ENCODE assay signal across 1 cellular context in genomic region chr17:63854709-63855108, GRCh38.
TF ChIP-seq lines count a peak whose summit lies in the region.

No MANE protein-coding gene starts in this region.

TF ChIP-seq in HepG2, 621 proteins besides CTCF, POLR2A, EP300 and RAD21 (continued from another document and continues in another):
- TF ChIP-seq ZNF605 (CRISPR knock-in tag; IDR thresholded peaks at IDR 0.05) (no peak), ZNF318 (CRISPR knock-in tag; IDR thresholded peaks at IDR 0.05) (no peak), NR2C2 (CRISPR knock-in tag; IDR thresholded peaks at IDR 0.05; ENCODE audit: borderline replicate concordance) (no peak), ZBTB49 (CRISPR knock-in tag; IDR thresholded peaks at IDR 0.05; ENCODE audit: borderline replicate concordance) (no peak), POLR2AphosphoS2 (IDR thresholded peaks at IDR 0.05; ENCODE audit: low read depth, low read length) (no peak), ZNF567 (CRISPR knock-in tag; IDR thresholded peaks at IDR 0.05; ENCODE audit: borderline replicate concordance) (no peak), ZNF646 (CRISPR knock-in tag; IDR thresholded peaks at IDR 0.05) (no peak), MTERF4 (CRISPR knock-in tag; IDR thresholded peaks at IDR 0.05) (no peak), SOX13 (IDR thresholded peaks at IDR 0.05) (no peak), SOX13 (CRISPR knock-in tag; conservative IDR thresholded peaks at IDR 0.05 in 1 of 2, IDR thresholded peaks at IDR 0.05 in 1 of 2) (0 out of 4 replicates have a peak, but pooled peaks of 1 of the 2 experiments have one; percentile 34), JUND (CRISPR knock-in tag; IDR thresholded peaks at IDR 0.05) (no peak), GTF2F1 (IDR thresholded peaks at IDR 0.05; ENCODE audit: low read length) (no peak), FOXK1 (CRISPR knock-in tag; IDR thresholded peaks at IDR 0.05; ENCODE audit: borderline replicate concordance, low read depth) (no peak), HOXA9 (CRISPR knock-in tag; IDR thresholded peaks at IDR 0.05; ENCODE audit: borderline replicate concordance) (no peak), NCOR1 (IDR thresholded peaks at IDR 0.05; ENCODE audit: borderline replicate concordance, low read length) (no peak), BCL3 (CRISPR knock-in tag; IDR thresholded peaks at IDR 0.05) (peak; percentile 46; the same call in 1 of the 2 replicates), ZNF576 (CRISPR knock-in tag; IDR thresholded peaks at IDR 0.05) (no peak), IRF9 (CRISPR knock-in tag; IDR thresholded peaks at IDR 0.05; ENCODE audit: borderline replicate concordance) (no peak), CERS6 (CRISPR knock-in tag; IDR thresholded peaks at IDR 0.05) (no peak), ZNF296 (CRISPR knock-in tag; conservative IDR thresholded peaks at IDR 0.05) (no peak), SIX4 (CRISPR knock-in tag; IDR thresholded peaks at IDR 0.05) (no peak), TCF7 (IDR thresholded peaks at IDR 0.05; ENCODE audit: low read depth) (peak; percentile 32; the same call in 1 of the 2 replicates), PBX3 (CRISPR knock-in tag; IDR thresholded peaks at IDR 0.05; ENCODE audit: borderline replicate concordance) (no peak), ZNF670 (CRISPR knock-in tag; IDR thresholded peaks at IDR 0.05; ENCODE audit: borderline replicate concordance) (0 out of 2 replicates have a peak, but pooled peaks have one; percentile 42), GABPA (IDR thresholded peaks at IDR 0.05; ENCODE audit: low read depth, low read length) (no peak), GABPA (CRISPR knock-in tag; IDR thresholded peaks at IDR 0.05; ENCODE audit: low read depth) (no peak), ZNF710 (CRISPR knock-in tag; IDR thresholded peaks at IDR 0.05; ENCODE audit: borderline replicate concordance) (peak; percentile 49; the same call in 1 of the 2 replicates)
